In the genomic region with DNA sequence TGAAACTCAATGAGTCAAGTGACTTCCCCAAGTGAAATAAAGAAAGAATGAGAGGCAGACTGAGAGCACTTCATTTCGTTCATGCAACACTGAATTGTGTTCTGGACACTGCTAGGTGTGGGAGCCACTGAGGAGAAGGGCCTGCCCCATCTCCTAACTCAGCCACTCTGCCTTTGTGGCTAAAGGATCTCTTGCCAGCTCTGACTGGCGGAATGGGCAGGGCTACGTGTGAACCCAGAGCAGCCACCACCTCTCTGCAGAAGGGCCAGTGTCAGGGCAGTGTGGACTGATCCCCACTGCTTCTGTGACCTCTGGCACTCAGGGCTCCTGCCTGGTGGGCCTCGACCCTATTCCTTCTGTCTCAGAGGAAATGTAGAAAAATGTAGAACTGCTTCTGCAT, we compare ENCODE assay signal across 18 cellular contexts. TPM values are rescaled to one million over a fixed set of nuclear protein-coding genes. Genes with fewer than 3 reads are reported as not detected.
"Had no signal": no experiment of that assay in that cellular context is flagged by ENCODE, and none has a peak within 500 bp of the region (broad histone marks: within the 10 kb centered on the region; RNA-seq: fewer than 3 reads in every experiment).

No MANE protein-coding gene starts in this region.

- H3K27me3 ChIP-seq: neutrophil, right atrium auricular region had no signal

- H3K9ac ChIP-seq: SK-N-SH had no signal

- H3K79me2 ChIP-seq: hepatocyte had no signal

- DNase-seq: activated CD4-positive, CD25-positive, alpha-beta regulatory T cell; activated CD8-positive, alpha-beta memory T cell treated with anti-CD3 and anti-CD28 coated beads, Interleukin-2, amount 50 U/mL, for 48 hours; activated naive CD4-positive, alpha-beta T cell treated with anti-CD3 and anti-CD28 coated beads, Interleukin-2, amount 10 ng/mL, durations not matched to agents 7 days and 5 days; amygdala; dermis blood vessel endothelial cell; endodermal cell; erythroblast; mesendoderm; posterior cingulate gyrus; SK-N-SH had no signal

- H2AFZ ChIP-seq: hepatocyte had no signal

- H3K27ac Mint-ChIP-seq: endodermal cell, type B pancreatic cell had no signal

- H3K9me3 ChIP-seq: neutrophil, right atrium auricular region, SK-N-SH had no signal

- H3K4me2 ChIP-seq: hepatocyte, SK-N-SH, smooth muscle cell had no signal

- H3K27ac ChIP-seq: hepatocyte, neutrophil, right atrium auricular region had no signal

- H3K36me3 ChIP-seq: neutrophil, right atrium auricular region had no signal

- H3K4me3 Mint-ChIP-seq: activated naive CD4-positive, alpha-beta T cell treated with anti-CD3 and anti-CD28 coated beads, Interleukin-2, amount 10 ng/mL, durations not matched to agents 7 days and 5 days; brain; endodermal cell; type B pancreatic cell had no signal

- H3K27me3 Mint-ChIP-seq: activated naive CD4-positive, alpha-beta T cell treated with anti-CD3 and anti-CD28 coated beads, Interleukin-2, amount 10 ng/mL, durations not matched to agents 7 days and 5 days had no signal

- FAIRE-seq: TTC549 had no signal

- H3K36me3 Mint-ChIP-seq: brain, type B pancreatic cell had no signal

- H3K9me3 Mint-ChIP-seq: endodermal cell, type B pancreatic cell had no signal

- H3K4me3 ChIP-seq: hepatocyte, right atrium auricular region, smooth muscle cell had no signal

RNA-seq across cellular contexts. Expression of a gene that starts 46.5 kb away (rescaled TPM):
- total RNA-seq: dermis blood vessel endothelial cell, endodermal cell, hepatocyte, kidney epithelial cell, smooth muscle cell had no signal
- polyA plus RNA-seq: hepatocyte, SK-N-SH, smooth muscle cell had no signal
